Comparison of ENCODE assay signal across 1 cellular context in the genomic region with DNA sequence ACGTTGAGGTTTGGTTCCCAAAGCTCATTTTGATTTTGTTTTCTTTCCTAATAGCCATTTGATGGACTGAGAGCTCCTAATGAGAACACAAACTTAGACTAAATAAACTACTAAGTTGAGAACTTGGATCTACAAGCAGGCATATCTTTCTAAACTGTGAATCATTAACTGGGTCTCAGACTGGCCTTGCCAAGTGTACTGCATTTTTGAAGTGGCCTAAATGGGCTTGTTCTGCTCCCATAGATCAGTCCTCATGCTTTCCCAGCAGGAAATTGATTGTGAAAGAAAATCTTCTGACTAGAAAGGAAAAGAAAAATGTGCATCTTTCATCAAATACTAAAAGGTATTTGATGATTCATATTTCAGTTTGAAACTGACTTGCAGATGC.
A peak's percentile ranks its signal among the peaks of the same experiment; 100 is the strongest.
TF ChIP-seq lines count a peak whose summit lies in the region.

No MANE protein-coding gene starts in this region.

TF ChIP-seq in liver, 16 proteins besides CTCF, POLR2A, EP300 and RAD21 (continued from another document):
- TF ChIP-seq, protein P1, sequence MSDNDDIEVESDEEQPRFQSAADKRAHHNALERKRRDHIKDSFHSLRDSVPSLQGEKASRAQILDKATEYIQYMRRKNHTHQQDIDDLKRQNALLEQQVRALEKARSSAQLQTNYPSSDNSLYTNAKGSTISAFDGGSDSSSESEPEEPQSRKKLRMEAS (IDR thresholded peaks at IDR 0.05) = peak; percentile 89
- peak; percentile 69 to 86 for TF ChIP-seq HNF4A (conservative IDR thresholded peaks at IDR 0.05)
- TF ChIP-seq JUND (IDR thresholded peaks at IDR 0.05) = peak; percentile 34 to 77
TF ChIP-seq in liver: peak in this region for 10.
